26 cellular contexts compared by ENCODE assay signal in the genomic region with DNA sequence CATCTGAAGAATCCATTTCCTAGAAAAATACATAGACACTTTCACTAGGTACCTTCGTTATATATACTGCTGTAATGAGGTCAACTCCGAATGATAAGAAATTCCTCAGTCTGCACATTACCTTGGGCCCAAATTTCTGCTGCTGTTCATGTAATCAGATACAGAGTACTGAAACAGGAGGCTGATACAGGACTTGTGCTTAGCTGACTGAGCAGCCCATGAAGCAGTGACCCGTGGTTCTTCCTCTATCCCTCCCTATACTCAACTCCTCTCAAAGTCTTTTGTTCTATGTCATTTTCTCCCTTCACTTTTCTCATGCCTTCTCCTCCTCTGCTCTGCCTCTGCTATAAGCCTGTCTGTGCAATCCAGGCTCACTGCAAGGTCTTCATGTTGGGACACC. TPM values are rescaled to one million over a fixed set of nuclear protein-coding genes. Genes with fewer than 3 reads are reported as not detected.
"Had no signal": no experiment of that assay in that cellular context is flagged by ENCODE, and none has a peak within 500 bp of the region (broad histone marks: within the 10 kb centered on the region; RNA-seq: fewer than 3 reads in every experiment).

No MANE protein-coding gene starts in this region.

- H3K4me3 ChIP-seq: left ventricle myocardium inferior, lung, pancreas, psoas muscle, right lobe of liver, smooth muscle cell, testis, thyroid gland, transverse colon, upper lobe of right lung had no signal

- H3K27ac ChIP-seq: left ventricle myocardium inferior, pancreas, psoas muscle, right lobe of liver, testis, thyroid gland, transverse colon, upper lobe of right lung had no signal

- ATAC-seq: left colon; natural killer cell; pancreas; right lobe of liver; stimulated activated memory B cell treated with anti-CD40 and anti-IgM and Interleukin-4, amounts not matched to agents 10 μg/mL and 1 μg/mL and 100 μg/mL, for 72 hours; stimulated activated naive CD8-positive, alpha-beta T cell treated with anti-CD3 and anti-CD28 coated beads, Interleukin-15, amount 100 ng/mL, for 72 hours; upper lobe of right lung had no signal

- H3K4me1 ChIP-seq: left ventricle myocardium inferior, pancreas, right lobe of liver, testis, thyroid gland, transverse colon, upper lobe of right lung had no signal

- H3K9me3 ChIP-seq: left ventricle myocardium inferior, pancreas, psoas muscle, right lobe of liver, testis, thyroid gland, transverse colon, upper lobe of right lung had no signal

- H3K36me3 ChIP-seq: left ventricle myocardium inferior, pancreas, right lobe of liver, thyroid gland, transverse colon, upper lobe of right lung had no signal

- H3K27me3 Mint-ChIP-seq: naive B cell; stimulated activated memory B cell treated with anti-CD40 and anti-IgM and Interleukin-4, amounts not matched to agents 10 μg/mL and 1 μg/mL and 100 μg/mL, for 72 hours; stimulated activated naive CD8-positive, alpha-beta T cell treated with anti-CD3 and anti-CD28 coated beads, Interleukin-15, amount 100 ng/mL, for 72 hours had no signal

- H3K4me3 Mint-ChIP-seq: mesothelial cell of epicardium; naive B cell; natural killer cell; stimulated activated memory B cell treated with anti-CD40 and anti-IgM and Interleukin-4, amounts not matched to agents 10 μg/mL and 1 μg/mL and 100 μg/mL, for 72 hours; stimulated activated naive CD8-positive, alpha-beta T cell treated with anti-CD3 and anti-CD28 coated beads, Interleukin-15, amount 100 ng/mL, for 72 hours had no signal

- H3K27me3 ChIP-seq: pancreas, right lobe of liver, testis, thyroid gland, transverse colon, upper lobe of right lung had no signal

- H3K9me3 Mint-ChIP-seq: mesothelial cell of epicardium; naive B cell; natural killer cell; stimulated activated memory B cell treated with anti-CD40 and anti-IgM and Interleukin-4, amounts not matched to agents 10 μg/mL and 1 μg/mL and 100 μg/mL, for 72 hours; stimulated activated naive CD8-positive, alpha-beta T cell treated with anti-CD3 and anti-CD28 coated beads, Interleukin-15, amount 100 ng/mL, for 72 hours had no signal

- H3K27ac Mint-ChIP-seq: mesothelial cell of epicardium; stimulated activated memory B cell treated with anti-CD40 and anti-IgM and Interleukin-4, amounts not matched to agents 10 μg/mL and 1 μg/mL and 100 μg/mL, for 72 hours; stimulated activated naive CD8-positive, alpha-beta T cell treated with anti-CD3 and anti-CD28 coated beads, Interleukin-15, amount 100 ng/mL, for 72 hours had no signal

- H3K4me1 Mint-ChIP-seq: natural killer cell; stimulated activated memory B cell treated with anti-CD40 and anti-IgM and Interleukin-4, amounts not matched to agents 10 μg/mL and 1 μg/mL and 100 μg/mL, for 72 hours; stimulated activated naive CD8-positive, alpha-beta T cell treated with anti-CD3 and anti-CD28 coated beads, Interleukin-15, amount 100 ng/mL, for 72 hours had no signal

- H3K36me3 Mint-ChIP-seq: natural killer cell had no signal

- DNase-seq: head of caudate nucleus; hippocampal formation; left colon; left ventricle myocardium inferior; mesendoderm; naive B cell; natural killer cell; nucleus accumbens; pancreas; psoas muscle; right lobe of liver; stimulated activated CD4-positive, alpha-beta T cell treated with anti-CD3 and anti-CD28 coated beads, Interleukin-1b, Interleukin-23, amount 100 ng/mL, for 48 hours; stimulated activated CD4-positive, alpha-beta T cell treated with anti-CD3 and anti-CD28 coated beads, Interleukin-2, amount 100 ng/mL, for 48 hours; stimulated activated CD4-positive, alpha-beta T cell treated with anti-CD3 and anti-CD28 coated beads, Interleukin-4, amount 100 ng/mL, for 4 hours; stimulated activated CD8-positive, alpha-beta memory T cell treated with anti-CD3 and anti-CD28 coated beads, Interleukin-4, amount 100 ng/mL, for 48 hours; stimulated activated naive CD4-positive, alpha-beta T cell treated with Interleukin-2 at 50 U/mL for 16 hours; stimulated activated naive CD8-positive, alpha-beta T cell treated with anti-CD3 and anti-CD28 coated beads, Interleukin-15, amount 100 ng/mL, for 72 hours; testis; thyroid gland; transverse colon; upper lobe of right lung had no signal

RNA-seq across cellular contexts. Expression of a gene that starts 57.5 kb away (rescaled TPM):
- total RNA-seq: lower leg skin, upper lobe of right lung had no signal
